ENCODE assay signal across 1 cellular context in genomic region chr16:30893744-30894539, GRCh38.
TF ChIP-seq lines count a peak whose summit lies in the region.

BCL7C (minus strand) TSS chr16:30894077; CDS start chr16:30893944, 133 bp downstream.

TF ChIP-seq in HepG2, 621 proteins besides CTCF, POLR2A, EP300 and RAD21 (continued from another document and continues in another):
- TF ChIP-seq RXRA (CRISPR knock-in tag; IDR thresholded peaks at IDR 0.05) (peak; percentile 87), ZBTB8A (CRISPR knock-in tag; IDR thresholded peaks at IDR 0.05; ENCODE audit: borderline replicate concordance, low read depth) (peak; percentile 66; the same call in 1 of the 2 replicates), NRL (CRISPR knock-in tag; IDR thresholded peaks at IDR 0.05; ENCODE audit: borderline replicate concordance) (peak; percentile 96), ATM (IDR thresholded peaks at IDR 0.05; ENCODE audit: borderline replicate concordance) (no peak), NFIC (IDR thresholded peaks at IDR 0.05; ENCODE audit: low read length) (no peak), ZFP36L2 (CRISPR knock-in tag; IDR thresholded peaks at IDR 0.05) (no peak), ZNF598 (CRISPR knock-in tag; IDR thresholded peaks at IDR 0.05; ENCODE audit: borderline replicate concordance) (peak; percentile 61; the same call in 1 of the 2 replicates), ZNF253 (CRISPR knock-in tag; IDR thresholded peaks at IDR 0.05; ENCODE audit: borderline replicate concordance) (peak; percentile 94), ZNF329 (CRISPR knock-in tag; IDR thresholded peaks at IDR 0.05; ENCODE audit: low read depth) (peak; percentile 83), MEF2D (CRISPR knock-in tag; IDR thresholded peaks at IDR 0.05) (peak; percentile 65), SUZ12 (IDR thresholded peaks at IDR 0.05; ENCODE audit: low read depth, low read length) (no peak), GLMP (CRISPR knock-in tag; IDR thresholded peaks at IDR 0.05; ENCODE audit: borderline replicate concordance) (0 out of 2 replicates have a peak, but pooled peaks have one; percentile 77), ZNF264 (CRISPR knock-in tag; IDR thresholded peaks at IDR 0.05) (0 out of 2 replicates have a peak, but pooled peaks have one; percentile 62), ZNF281 (CRISPR knock-in tag; IDR thresholded peaks at IDR 0.05; ENCODE audit: borderline replicate concordance) (peak; percentile 78), ONECUT2 (CRISPR knock-in tag; IDR thresholded peaks at IDR 0.05) (no peak), U2AF1 (optimal IDR thresholded peaks at IDR 0.05; ENCODE audit: low read depth, low read length) (no peak), AGO2 (optimal IDR thresholded peaks at IDR 0.05; ENCODE audit: low read depth, low read length) (peak; percentile 76), CHCHD3 (CRISPR knock-in tag; IDR thresholded peaks at IDR 0.05) (peak; percentile 100), FLYWCH1 (CRISPR knock-in tag; IDR thresholded peaks at IDR 0.05) (0 out of 2 replicates have a peak, but pooled peaks have one; percentile 27), TOE1 (CRISPR knock-in tag; IDR thresholded peaks at IDR 0.05) (peak; percentile 55; the same call in 1 of the 2 replicates), JUNB (CRISPR knock-in tag; IDR thresholded peaks at IDR 0.05; ENCODE audit: borderline replicate concordance) (no peak), ATRX (CRISPR knock-in tag; IDR thresholded peaks at IDR 0.05; ENCODE audit: borderline replicate concordance) (0 out of 2 replicates have a peak, but pooled peaks have one; percentile 89), POGZ (CRISPR knock-in tag; IDR thresholded peaks at IDR 0.05) (peak; percentile 48; the same call in 1 of the 2 replicates), ZMYM4 (CRISPR knock-in tag; IDR thresholded peaks at IDR 0.05) (peak; percentile 71), KAT8 (CRISPR knock-in tag; IDR thresholded peaks at IDR 0.05) (peak; percentile 68), ZBTB7B (CRISPR knock-in tag; IDR thresholded peaks at IDR 0.05) (peak; percentile 57; the same call in 1 of the 2 replicates), ZSCAN29 (CRISPR knock-in tag; conservative IDR thresholded peaks at IDR 0.05) (peak; percentile 57; the same call in 1 of the 2 replicates), SMARCE1 (IDR thresholded peaks at IDR 0.05; ENCODE audit: borderline replicate concordance) (no peak), ZNF468 (CRISPR knock-in tag; IDR thresholded peaks at IDR 0.05) (peak; percentile 99), ZNF441 (CRISPR knock-in tag; IDR thresholded peaks at IDR 0.05; ENCODE audit: borderline replicate concordance) (0 out of 2 replicates have a peak, but pooled peaks have one; percentile 51), BATF2 (CRISPR knock-in tag; IDR thresholded peaks at IDR 0.05) (peak; percentile 98; the same call in 1 of the 2 replicates), JUND (CRISPR knock-in tag; IDR thresholded peaks at IDR 0.05) (peak; percentile 84), ZNF563 (CRISPR knock-in tag; IDR thresholded peaks at IDR 0.05) (peak; percentile 99), ZNF350 (CRISPR knock-in tag; IDR thresholded peaks at IDR 0.05; ENCODE audit: borderline replicate concordance, low read depth) (peak; percentile 49; the same call in 1 of the 2 replicates), HOXA3 (CRISPR knock-in tag; IDR thresholded peaks at IDR 0.05) (peak; percentile 91), GATAD1 (CRISPR knock-in tag; IDR thresholded peaks at IDR 0.05) (peak; percentile 75), ZNF776 (CRISPR knock-in tag; IDR thresholded peaks at IDR 0.05) (peak; percentile 99), CENPX (CRISPR knock-in tag; IDR thresholded peaks at IDR 0.05) (no peak), ZFX (CRISPR knock-in tag; IDR thresholded peaks at IDR 0.05; ENCODE audit: low read depth) (peak; percentile 89), ZNF3 (CRISPR knock-in tag; IDR thresholded peaks at IDR 0.05) (peak; percentile 82; the same call in 1 of the 2 replicates), SMAD1 (CRISPR knock-in tag; IDR thresholded peaks at IDR 0.05; ENCODE audit: borderline replicate concordance, low read depth) (no peak), CHD4 (IDR thresholded peaks at IDR 0.05; ENCODE audit: borderline replicate concordance, low read length) (no peak), PATZ1 (CRISPR knock-in tag; IDR thresholded peaks at IDR 0.05) (peak; percentile 79), ZNF788 (CRISPR knock-in tag; IDR thresholded peaks at IDR 0.05; ENCODE audit: borderline replicate concordance) (peak; percentile 38; the same call in 1 of the 2 replicates)
- TF ChIP-seq, protein P1, sequence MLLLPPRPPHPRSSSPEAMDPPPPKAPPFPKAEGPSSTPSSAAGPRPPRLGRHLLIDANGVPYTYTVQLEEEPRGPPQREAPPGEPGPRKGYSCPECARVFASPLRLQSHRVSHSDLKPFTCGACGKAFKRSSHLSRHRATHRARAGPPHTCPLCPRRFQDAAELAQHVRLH (CRISPR knock-in tag; IDR thresholded peaks at IDR 0.05; ENCODE audit: borderline replicate concordance, low read depth) = peak; percentile 82; the same call in 1 of the 2 replicates
- TF ChIP-seq, protein P2, sequence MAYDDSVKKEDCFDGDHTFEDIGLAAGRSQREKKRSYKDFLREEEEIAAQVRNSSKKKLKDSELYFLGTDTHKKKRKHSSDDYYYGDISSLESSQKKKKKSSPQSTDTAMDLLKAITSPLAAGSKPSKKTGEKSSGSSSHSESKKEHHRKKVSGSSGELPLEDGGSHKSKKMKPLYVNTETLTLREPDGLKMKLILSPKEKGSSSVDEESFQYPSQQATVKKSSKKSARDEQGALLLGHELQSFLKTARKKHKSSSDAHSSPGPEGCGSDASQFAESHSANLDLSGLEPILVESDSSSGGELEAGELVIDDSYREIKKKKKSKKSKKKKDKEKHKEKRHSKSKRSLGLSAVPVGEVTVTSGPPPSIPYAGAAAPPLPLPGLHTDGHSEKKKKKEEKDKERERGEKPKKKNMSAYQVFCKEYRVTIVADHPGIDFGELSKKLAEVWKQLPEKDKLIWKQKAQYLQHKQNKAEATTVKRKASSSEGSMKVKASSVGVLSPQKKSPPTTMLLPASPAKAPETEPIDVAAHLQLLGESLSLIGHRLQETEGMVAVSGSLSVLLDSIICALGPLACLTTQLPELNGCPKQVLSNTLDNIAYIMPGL (CRISPR knock-in tag; IDR thresholded peaks at IDR 0.05; ENCODE audit: borderline replicate concordance in 1 of 2, low read depth in 1 of 2) = peak; percentile 94 to 95
- TF ChIP-seq, protein P3, sequence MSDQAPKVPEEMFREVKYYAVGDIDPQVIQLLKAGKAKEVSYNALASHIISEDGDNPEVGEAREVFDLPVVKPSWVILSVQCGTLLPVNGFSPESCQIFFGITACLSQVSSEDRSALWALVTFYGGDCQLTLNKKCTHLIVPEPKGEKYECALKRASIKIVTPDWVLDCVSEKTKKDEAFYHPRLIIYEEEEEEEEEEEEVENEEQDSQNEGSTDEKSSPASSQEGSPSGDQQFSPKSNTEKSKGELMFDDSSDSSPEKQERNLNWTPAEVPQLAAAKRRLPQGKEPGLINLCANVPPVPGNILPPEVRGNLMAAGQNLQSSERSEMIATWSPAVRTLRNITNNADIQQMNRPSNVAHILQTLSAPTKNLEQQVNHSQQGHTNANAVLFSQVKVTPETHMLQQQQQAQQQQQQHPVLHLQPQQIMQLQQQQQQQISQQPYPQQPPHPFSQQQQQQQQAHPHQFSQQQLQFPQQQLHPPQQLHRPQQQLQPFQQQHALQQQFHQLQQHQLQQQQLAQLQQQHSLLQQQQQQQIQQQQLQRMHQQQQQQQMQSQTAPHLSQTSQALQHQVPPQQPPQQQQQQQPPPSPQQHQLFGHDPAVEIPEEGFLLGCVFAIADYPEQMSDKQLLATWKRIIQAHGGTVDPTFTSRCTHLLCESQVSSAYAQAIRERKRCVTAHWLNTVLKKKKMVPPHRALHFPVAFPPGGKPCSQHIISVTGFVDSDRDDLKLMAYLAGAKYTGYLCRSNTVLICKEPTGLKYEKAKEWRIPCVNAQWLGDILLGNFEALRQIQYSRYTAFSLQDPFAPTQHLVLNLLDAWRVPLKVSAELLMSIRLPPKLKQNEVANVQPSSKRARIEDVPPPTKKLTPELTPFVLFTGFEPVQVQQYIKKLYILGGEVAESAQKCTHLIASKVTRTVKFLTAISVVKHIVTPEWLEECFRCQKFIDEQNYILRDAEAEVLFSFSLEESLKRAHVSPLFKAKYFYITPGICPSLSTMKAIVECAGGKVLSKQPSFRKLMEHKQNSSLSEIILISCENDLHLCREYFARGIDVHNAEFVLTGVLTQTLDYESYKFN (CRISPR knock-in tag; conservative IDR thresholded peaks at IDR 0.05) = no peak; the same call in 1 of the 2 replicates
- TF ChIP-seq, protein P4, sequence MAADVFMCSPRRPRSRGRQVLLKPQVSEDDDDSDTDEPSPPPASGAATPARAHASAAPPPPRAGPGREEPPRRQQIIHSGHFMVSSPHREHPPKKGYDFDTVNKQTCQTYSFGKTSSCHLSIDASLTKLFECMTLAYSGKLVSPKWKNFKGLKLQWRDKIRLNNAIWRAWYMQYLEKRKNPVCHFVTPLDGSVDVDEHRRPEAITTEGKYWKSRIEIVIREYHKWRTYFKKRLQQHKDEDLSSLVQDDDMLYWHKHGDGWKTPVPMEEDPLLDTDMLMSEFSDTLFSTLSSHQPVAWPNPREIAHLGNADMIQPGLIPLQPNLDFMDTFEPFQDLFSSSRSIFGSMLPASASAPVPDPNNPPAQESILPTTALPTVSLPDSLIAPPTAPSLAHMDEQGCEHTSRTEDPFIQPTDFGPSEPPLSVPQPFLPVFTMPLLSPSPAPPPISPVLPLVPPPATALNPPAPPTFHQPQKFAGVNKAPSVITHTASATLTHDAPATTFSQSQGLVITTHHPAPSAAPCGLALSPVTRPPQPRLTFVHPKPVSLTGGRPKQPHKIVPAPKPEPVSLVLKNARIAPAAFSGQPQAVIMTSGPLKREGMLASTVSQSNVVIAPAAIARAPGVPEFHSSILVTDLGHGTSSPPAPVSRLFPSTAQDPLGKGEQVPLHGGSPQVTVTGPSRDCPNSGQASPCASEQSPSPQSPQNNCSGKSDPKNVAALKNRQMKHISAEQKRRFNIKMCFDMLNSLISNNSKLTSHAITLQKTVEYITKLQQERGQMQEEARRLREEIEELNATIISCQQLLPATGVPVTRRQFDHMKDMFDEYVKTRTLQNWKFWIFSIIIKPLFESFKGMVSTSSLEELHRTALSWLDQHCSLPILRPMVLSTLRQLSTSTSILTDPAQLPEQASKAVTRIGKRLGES (CRISPR knock-in tag; IDR thresholded peaks at IDR 0.05; ENCODE audit: borderline replicate concordance) = no peak
- TF ChIP-seq, protein P5, sequence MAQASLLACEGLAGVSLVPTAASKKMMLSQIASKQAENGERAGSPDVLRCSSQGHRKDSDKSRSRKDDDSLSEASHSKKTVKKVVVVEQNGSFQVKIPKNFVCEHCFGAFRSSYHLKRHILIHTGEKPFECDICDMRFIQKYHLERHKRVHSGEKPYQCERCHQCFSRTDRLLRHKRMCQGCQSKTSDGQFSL (CRISPR knock-in tag; IDR thresholded peaks at IDR 0.05) = peak; percentile 66
- TF ChIP-seq, protein P6, sequence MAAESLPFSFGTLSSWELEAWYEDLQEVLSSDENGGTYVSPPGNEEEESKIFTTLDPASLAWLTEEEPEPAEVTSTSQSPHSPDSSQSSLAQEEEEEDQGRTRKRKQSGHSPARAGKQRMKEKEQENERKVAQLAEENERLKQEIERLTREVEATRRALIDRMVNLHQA (CRISPR knock-in tag; IDR thresholded peaks at IDR 0.05) = no peak
